In genomic region chr1:228821252-228821651, GRCh38 we compare ENCODE assay signal across 25 cellular contexts.
"Had no signal": no experiment of that assay in that cellular context is flagged by ENCODE, and none has a peak within 500 bp of the region (broad histone marks: within the 10 kb centered on the region; RNA-seq: fewer than 3 reads in every experiment).

No MANE protein-coding gene starts in this region.

- H3K27ac Mint-ChIP-seq: mesothelial cell of epicardium; naive B cell; natural killer cell; progenitor cell of endocrine pancreas; stimulated activated naive B cell treated with anti-CD40 and anti-IgM and Interleukin-4, amounts not matched to agents 10 μg/mL and 1 μg/mL and 100 μg/mL, for 72 hours; stimulated activated naive CD8-positive, alpha-beta T cell treated with anti-CD3 and anti-CD28 coated beads, Interleukin-15, Interleukin-2, amounts not matched to agents 100 ng/mL and 50 ng/mL, for 24 hours; type B pancreatic cell had no signal

- H3K9me3 ChIP-seq: left lung, ovary, right atrium auricular region, suprapubic skin, thoracic aorta, tibial artery, uterus had no signal

- H3K27me3 Mint-ChIP-seq: progenitor cell of endocrine pancreas; stimulated activated naive B cell treated with anti-CD40 and anti-IgM and Interleukin-4, amounts not matched to agents 10 μg/mL and 1 μg/mL and 100 μg/mL, for 72 hours; type B pancreatic cell had no signal

- H3K4me1 ChIP-seq: right atrium auricular region, suprapubic skin, tibial artery, uterus had no signal

- H3K36me3 ChIP-seq: left lung, ovary, right atrium auricular region, suprapubic skin, thoracic aorta, tibial artery, uterus had no signal

- H3K27ac ChIP-seq: left lung, ovary, right atrium auricular region, skin epidermis, suprapubic skin, thoracic aorta, tibial artery, uterus had no signal

- DNase-seq: hippocampal formation; kidney glomerular epithelial cell; left cardiac atrium; left lung; mesendoderm; naive B cell; natural killer cell; ovary; stimulated activated CD4-positive, alpha-beta T cell treated with anti-CD3 and anti-CD28 coated beads, Interleukin-12 subunit alpha, Interleukin-12 subunit beta, amount 100 ng/mL, for 4 hours; stimulated activated CD4-positive, alpha-beta T cell treated with anti-CD3 and anti-CD28 coated beads, Interleukin-15, amount 100 ng/mL, for 24 hours; stimulated activated CD4-positive, alpha-beta T cell treated with anti-CD3 and anti-CD28 coated beads, Interleukin-2, amount 100 ng/mL, for 24 hours; stimulated activated CD4-positive, alpha-beta T cell treated with anti-CD3 and anti-CD28 coated beads, Interleukin-4, amount 100 ng/mL, for 1 hour; stimulated activated naive B cell treated with anti-CD40 and anti-IgM and Interleukin-4, amounts not matched to agents 10 μg/mL and 1 μg/mL and 100 μg/mL, for 72 hours; tibial artery; uterus had no signal

- ATAC-seq: left cardiac atrium; left lung; natural killer cell; sciatic nerve; stimulated activated naive B cell treated with anti-CD40 and anti-IgM and Interleukin-4, amounts not matched to agents 10 μg/mL and 1 μg/mL and 100 μg/mL, for 72 hours had no signal

- H3K4me3 Mint-ChIP-seq: mesothelial cell of epicardium; naive B cell; natural killer cell; stimulated activated naive B cell treated with anti-CD40 and anti-IgM and Interleukin-4, amounts not matched to agents 10 μg/mL and 1 μg/mL and 100 μg/mL, for 72 hours; stimulated activated naive CD8-positive, alpha-beta T cell treated with anti-CD3 and anti-CD28 coated beads, Interleukin-15, Interleukin-2, amounts not matched to agents 100 ng/mL and 50 ng/mL, for 24 hours; type B pancreatic cell had no signal

- H3K36me3 Mint-ChIP-seq: mesothelial cell of epicardium; naive B cell; stimulated activated naive B cell treated with anti-CD40 and anti-IgM and Interleukin-4, amounts not matched to agents 10 μg/mL and 1 μg/mL and 100 μg/mL, for 72 hours; type B pancreatic cell had no signal

- H3K4me3 ChIP-seq: left lung, lung, ovary, right atrium auricular region, skin epidermis, suprapubic skin, thoracic aorta, tibial artery, uterus had no signal

- H3K9me3 Mint-ChIP-seq: natural killer cell; stimulated activated naive B cell treated with anti-CD40 and anti-IgM and Interleukin-4, amounts not matched to agents 10 μg/mL and 1 μg/mL and 100 μg/mL, for 72 hours; stimulated activated naive CD8-positive, alpha-beta T cell treated with anti-CD3 and anti-CD28 coated beads, Interleukin-15, Interleukin-2, amounts not matched to agents 100 ng/mL and 50 ng/mL, for 24 hours; type B pancreatic cell had no signal

- H3K27me3 ChIP-seq: left lung, ovary, right atrium auricular region, suprapubic skin, tibial artery, uterus had no signal
